ENCODE assay signal across 8 cellular contexts in genomic region chr6:12013368-12013617, GRCh38. TPM values are rescaled to one million over a fixed set of nuclear protein-coding genes. Genes with fewer than 3 reads are reported as not detected.
DNase-seq lines count a peak whose midpoint lies in the region; ATAC-seq and TF ChIP-seq lines count a peak whose summit lies in the region.

No MANE protein-coding gene starts in this region.

- H3K9ac ChIP-seq in HUES64 (ENCODE audit: low read depth, low read length) (peak overlapping the region; percentile 63), mucosa of stomach (ENCODE audit: low read length) (peak overlapping the region; percentile 79)

- CTCF ChIA-PET in A673 (lab: Charles Lee): no interaction called here

- no peaks in the 10 kb centered on the region for H3K9me3 ChIP-seq in A673 (ENCODE audit: low read depth, low read length, poor library complexity, severe bottlenecking)
- peaks cover 8% of the 10 kb centered on the region; the same call in 1 of the 2 replicates for H3K9me3 ChIP-seq in HUES64 (ENCODE audit: insufficient read depth, low read depth, low read length)
- H3K9me3 ChIP-seq in mucosa of stomach (ENCODE audit: control insufficient read depth, low read length): no peaks in the 10 kb centered on the region

- 4% methylated on average over 4 of the region's 8 CpGs for WGBS in HUES64

- TF ChIP-seq CTCF in A673 (conservative IDR thresholded peaks at IDR 0.05; ENCODE audit: low read depth, low read length): no peak
- TF ChIP-seq CTCF in cardiac fibroblast (IDR thresholded peaks at IDR 0.05; ENCODE audit: low read depth, low read length): no peak

- H3K27me3 ChIP-seq in A673 (replicated peaks; ENCODE audit: insufficient read depth, low read depth, low read length, poor library complexity) (no peaks in the 10 kb centered on the region), HUES64 (ENCODE audit: insufficient read depth, low read length) (no peaks in the 10 kb centered on the region), mucosa of stomach (ENCODE audit: control insufficient read depth, insufficient read depth, low read length) (no peaks in the 10 kb centered on the region)

- H3K27ac ChIP-seq in A673 (ENCODE audit: low read depth, low read length, poor library complexity, severe bottlenecking) (peak overlapping the region; percentile 86), HUES64 (ENCODE audit: low read depth, low read length) (peak overlapping the region; percentile 65; the same call in 1 of the 2 replicates)

- BruUV-seq in A673 (replicated peaks; lab: Mats Ljungman, UMichigan): no TSS peak

- H3K4me1 ChIP-seq in A673 (ENCODE audit: insufficient read depth, low read length, poor library complexity, severe bottlenecking) (peaks cover 11% of the 10 kb centered on the region), HUES64 (ENCODE audit: insufficient read depth, low read length) (peaks cover 19% of the 10 kb centered on the region), mucosa of stomach (ENCODE audit: control insufficient read depth, insufficient read depth, low read length) (peaks cover 10% of the 10 kb centered on the region)

- ATAC-seq in HG03571 (IDR thresholded peaks at IDR 0.05; ENCODE audit: unreplicated experiment) (no peak), HG03135 (IDR thresholded peaks at IDR 0.05; ENCODE audit: unreplicated experiment) (no peak)

- POLR2A ChIA-PET in A673 (lab: Charles Lee; ENCODE audit: low non-redundant PET): interaction anchor here (0.8 kb wide), 1 partner anchor 1087 kb away, joined by 4 read pairs; no protein-coding TSS in a partner anchor

- H3K4me3 ChIP-seq in A673 (ENCODE audit: low read depth, low read length, poor library complexity, severe bottlenecking) (peak overlapping the region; percentile 82), HUES64 (ENCODE audit: low read length) (peak overlapping the region; percentile 63), cardiac fibroblast (replicated peaks in 1 of 2; ENCODE audit: low read depth in 2 of 2, low read length in 2 of 2) (peak overlapping the region; percentile 84 to 94), mucosa of stomach (ENCODE audit: low read length) (peak overlapping the region; percentile 84)

- DNase-seq in A673 (ENCODE audit: low spot score) (no peak), cardiac fibroblast (ENCODE audit: low read depth in 2 of 2) (no peak), UCSD-AML1 (lab: John Stamatoyannopoulos, UW; ENCODE audit: unreplicated experiment) (no peak), dermis blood vessel endothelial cell (no peak)

- intact Hi-C loops in A673 (cut with micrococcal nuclease; ENCODE audit: unreplicated experiment): no loop called here

- H3K36me3 ChIP-seq in A673 (ENCODE audit: insufficient read depth, low read length, poor library complexity, severe bottlenecking): peaks cover 11% of the 10 kb centered on the region
- peaks cover 33% of the 10 kb centered on the region for H3K36me3 ChIP-seq in HUES64 (ENCODE audit: insufficient read depth, low read length)
- no peaks in the 10 kb centered on the region for H3K36me3 ChIP-seq in mucosa of stomach (ENCODE audit: control insufficient read depth, insufficient read depth, low read length)

RNA-seq across cellular contexts. Expression of gene HIVEP1, which starts 1.2 kb away (rescaled TPM):
- total RNA-seq in A673 (2021): 18.5 and 21.5 TPM in 2 replicates
- 8.9 TPM for polyA plus RNA-seq in HUES64 (2013, experiment 1 of 2)
- polyA plus RNA-seq in HUES64 (2013, experiment 2 of 2): 11.3 TPM
- 19.1 and 19.6 TPM in 2 replicates for total RNA-seq in dermis blood vessel endothelial cell
